Comparison of ENCODE assay signal across 24 cellular contexts in genomic region chr1:3335754-3336640, GRCh38.
DNase-seq lines count a peak whose midpoint lies in the region; ATAC-seq, FAIRE-seq and TF ChIP-seq lines count a peak whose summit lies in the region.
"Had no signal": no experiment of that assay in that cellular context is flagged by ENCODE, and none has a peak within 500 bp of the region (broad histone marks: within the 10 kb centered on the region; RNA-seq: fewer than 3 reads in every experiment).

No MANE protein-coding gene starts in this region.

- no peaks in the 10 kb centered on the region for H4K20me1 ChIP-seq in H1 (replicated peaks in 1 of 2; ENCODE audit: control insufficient read depth in 1 of 2, insufficient read depth in 2 of 2, low read length in 2 of 2)

- H3K79me2 ChIP-seq in H1 (ENCODE audit: control insufficient read depth in 1 of 2, insufficient read depth in 2 of 2, low read length in 2 of 2) = peaks cover 0 to 4% of the 10 kb centered on the region in 2 experiments; a peak in 1 of 4 replicates

- H4K91ac ChIP-seq in H1 (replicated peaks; ENCODE audit: insufficient read length, low read length) = no peak overlapping the region

- no peak for TF ChIP-seq RAD21 in H1 (IDR thresholded peaks at IDR 0.05 in 1 of 2, conservative IDR thresholded peaks at IDR 0.05 in 1 of 2; ENCODE audit: low read depth in 2 of 2, low read length in 2 of 2)

- no peak overlapping the region for H3K4me2 ChIP-seq in H1 (ENCODE audit: insufficient read depth in 1 of 2, low read depth in 2 of 2, low read length in 2 of 2)

- peaks cover 65% of the 10 kb centered on the region for H3K4me1 ChIP-seq in cardiac muscle cell (ENCODE audit: low read depth)
- no peaks in the 10 kb centered on the region; a peak in 1 of 7 replicates for H3K4me1 ChIP-seq in H1 (replicated peaks in 1 of 4; ENCODE audit: control insufficient read depth in 3 of 4, insufficient read depth in 4 of 4, low read length in 3 of 4)
- peaks cover 0 to 9% (median 0%) of the 10 kb centered on the region in 3 donors for H3K4me1 ChIP-seq in gastroesophageal sphincter
- H3K4me1 ChIP-seq: SJSA1 had no signal

- H3K79me1 ChIP-seq in H1 (ENCODE audit: low read depth, low read length) = no peaks in the 10 kb centered on the region

- no peak overlapping the region for H3K14ac ChIP-seq in H1 (ENCODE audit: insufficient read length)

- no peak for FAIRE-seq in H1 (lab: Jason Lieb, UNC)
- FAIRE-seq: GM18507 had no signal

- no peak for TF ChIP-seq POLR2A in H1 (IDR thresholded peaks at IDR 0.05; ENCODE audit: control extremely low read depth in 1 of 2, low read depth in 2 of 2, low read length in 2 of 2)
- no peak for TF ChIP-seq POLR2A in gastroesophageal sphincter (IDR thresholded peaks at IDR 0.05)

- H3K23ac ChIP-seq in H1 (ENCODE audit: insufficient read length) = no peak overlapping the region

- ATAC-seq in left cardiac atrium (no peak), gastroesophageal sphincter (no peak), HG02973 (IDR thresholded peaks at IDR 0.05; ENCODE audit: unreplicated experiment) (no peak)
- ATAC-seq: PC-3, Right ventricle myocardium inferior had no signal

- no peak for TF ChIP-seq CTCF in cardiac muscle cell (IDR thresholded peaks at IDR 0.05; ENCODE audit: low read depth, low read length)
- TF ChIP-seq CTCF in H1 (IDR thresholded peaks at IDR 0.05; ENCODE audit: control extremely low read depth in 1 of 3, insufficient read depth in 1 of 3, low read depth in 1 of 3, low read length in 3 of 3) = no peak
- TF ChIP-seq CTCF in gastroesophageal sphincter (IDR thresholded peaks at IDR 0.05) = no peak

- no peak overlapping the region for H4K5ac ChIP-seq in H1 (ENCODE audit: insufficient read length, low read depth, low read length)

- H3K56ac ChIP-seq in H1 (replicated peaks; ENCODE audit: insufficient read length, low read depth, low read length) = no peak overlapping the region

- H3K27ac ChIP-seq in cardiac muscle cell (peak overlapping the region; percentile 56), H1 (ENCODE audit: low read depth, low read length) (no peak overlapping the region), temporal lobe (ENCODE audit: low read depth, low read length) (peak overlapping the region; percentile 57), gastroesophageal sphincter (no peak overlapping the region)
- H3K27ac ChIP-seq: 22Rv1, GM23248, SJSA1 had no signal

- CTCF ChIA-PET in H1 (lab: Charles Lee; ENCODE audit: partially characterized antibody) = no interaction called here

- no peak overlapping the region for H2BK5ac ChIP-seq in H1 (ENCODE audit: low read depth, low read length)

- H3K4me3 ChIP-seq in cardiac muscle cell (no peak overlapping the region), H1 (ENCODE audit: extremely low read depth in 1 of 4, insufficient read depth in 2 of 4, low read depth in 3 of 4, low read length in 4 of 4) (no peak overlapping the region), gastroesophageal sphincter (no peak overlapping the region)
- H3K4me3 ChIP-seq: GM23248, MG63, SJSA1 had no signal

- 0 out of 2 replicates have a peak overlapping the region, but pooled peaks have one; percentile 5 for H2AK5ac ChIP-seq in H1 (ENCODE audit: low read depth, low read length)

- H2BK15ac ChIP-seq in H1 (ENCODE audit: low read length) = no peak overlapping the region; the same call in 1 of the 2 replicates

- H3K9ac ChIP-seq in H1 (replicated peaks in 1 of 4; ENCODE audit: extremely low read depth in 1 of 4, low read depth in 3 of 4, low read length in 3 of 4) = no peak overlapping the region
- H3K9ac ChIP-seq: GM23248 had no signal

- H3K18ac ChIP-seq in H1 (ENCODE audit: extremely low read depth, low read length) = no peak overlapping the region

- no peaks in the 10 kb centered on the region for H3K23me2 ChIP-seq in H1 (ENCODE audit: low read depth, low read length)

- no peak overlapping the region for H2BK120ac ChIP-seq in H1 (replicated peaks; ENCODE audit: low read depth, low read length)

- DNase-seq in cardiac muscle cell (ENCODE audit: low read depth in 1 of 2, low spot score in 1 of 2) = no peak
- DNase-seq in left cardiac atrium = no peak
- no peak for DNase-seq in H1 (ENCODE audit: low read depth in 1 of 2, low spot score in 2 of 2)
- DNase-seq in D341Med (ENCODE audit: low spot score) = no peak
- DNase-seq: CD8-positive, alpha-beta memory T cell; DMS79 treated with DMSO at 0.1 percent for 48 hours; GF-D8; GM23248; H9; KG1; MG63; NCI-H2029; NCI-H446; NCI-H524 treated with DMSO at 0.1 percent for 48 hours; NCI-H82; NK-92 treated with Interleukin-12 subunit alpha and Interleukin-12 subunit beta, amount 100 ng/mL, for 24 hours; PC-3 had no signal

- H3K36me3 ChIP-seq in cardiac muscle cell = no peaks in the 10 kb centered on the region
- H3K36me3 ChIP-seq in H1 (ENCODE audit: control insufficient read depth in 2 of 4, insufficient read depth in 4 of 4, low read length in 3 of 4) = no peaks in the 10 kb centered on the region; a peak in 1 of 8 replicates
- H3K36me3 ChIP-seq in gastroesophageal sphincter = no peaks in the 10 kb centered on the region
- H3K36me3 ChIP-seq: MG63, SJSA1 had no signal

- H4K8ac ChIP-seq in H1 (ENCODE audit: extremely low read depth, insufficient read depth, low read length) = no peak overlapping the region; the same call in 1 of the 2 replicates

- WGBS in H1 (ENCODE audit: extremely low coverage in 1 of 2, insufficient coverage in 1 of 2, insufficient read length in 1 of 2, insufficient replicate concordance in 2 of 2, low coverage in 1 of 2, low lambda C conversion rate in 2 of 2, missing lambda C conversion rate in 1 of 2), 2 experiments = 88% methylated on average over 14 of the region's 15 CpGs; no CpG with 5 or more reads in 1 of the 2 experiments
- WGBS in gastroesophageal sphincter (ENCODE audit: low coverage in 1 of 2), 2 donors = 70 to 87% methylated on average over 6 to 7 of the region's 15 CpGs

- POLR2A ChIA-PET in H1 (lab: Charles Lee; ENCODE audit: partially characterized antibody) = no interaction called here

- H2BK20ac ChIP-seq in H1 (ENCODE audit: low read length) = no peak overlapping the region

- TF ChIP-seq EP300 in H1 (IDR thresholded peaks at IDR 0.05; ENCODE audit: borderline replicate concordance in 1 of 2, low read depth in 2 of 2, low read length in 2 of 2) (no peak), gastroesophageal sphincter (IDR thresholded peaks at IDR 0.05) (no peak)

- no peak overlapping the region for H2BK12ac ChIP-seq in H1 (ENCODE audit: low read depth, low read length)

- intact Hi-C loops in left cardiac atrium (cut with DNase I) = no loop called here

- H3K9me3 ChIP-seq in cardiac muscle cell (ENCODE audit: low read depth) (no peaks in the 10 kb centered on the region), H1 (ENCODE audit: insufficient read depth in 2 of 2, low read depth in 1 of 2, low read length in 1 of 2) (peaks cover 11 to 12% of the 10 kb centered on the region in 2 experiments), gastroesophageal sphincter (no peaks in the 10 kb centered on the region)
- H3K9me3 ChIP-seq: MG63 had no signal

- H3K4ac ChIP-seq in H1 (replicated peaks; ENCODE audit: insufficient read length, low read depth, low read length) = no peak overlapping the region

- H3K27me3 ChIP-seq in cardiac muscle cell (no peaks in the 10 kb centered on the region), H1 (replicated peaks in 1 of 4; ENCODE audit: control insufficient read depth in 3 of 4, extremely low read depth in 1 of 4, insufficient read depth in 3 of 4, low read length in 3 of 4) (no peaks in the 10 kb centered on the region), gastroesophageal sphincter (peaks cover 40% of the 10 kb centered on the region)
- H3K27me3 ChIP-seq: MG63, SJSA1 had no signal

- H2AFZ ChIP-seq in H1 (ENCODE audit: low read length) = no peak overlapping the region
- H2AFZ ChIP-seq: GM23248 had no signal

TF ChIP-seq in H1, 55 proteins besides CTCF, POLR2A, EP300 and RAD21 (continues in another document):
- TF ChIP-seq GABPA (IDR thresholded peaks at IDR 0.05; ENCODE audit: borderline replicate concordance, insufficient read depth, low read length) = no peak
- TF ChIP-seq HDAC2 (IDR thresholded peaks at IDR 0.05; ENCODE audit: borderline replicate concordance in 1 of 2, low read depth in 2 of 2, low read length in 2 of 2) = no peak
- no peak for TF ChIP-seq KDM4A (IDR thresholded peaks at IDR 0.05; ENCODE audit: low read depth, low read length, severe bottlenecking)

Comparison
In these comparisons a context has a peak if more than half of its experiments do, and no peak if none do; other contexts are left out.
1. H3K27ac ChIP-seq: peak in cardiac muscle cell (single experiment) and temporal lobe (single experiment); none in H1 (single experiment) and gastroesophageal sphincter (0 of 4).